In the genomic region with DNA sequence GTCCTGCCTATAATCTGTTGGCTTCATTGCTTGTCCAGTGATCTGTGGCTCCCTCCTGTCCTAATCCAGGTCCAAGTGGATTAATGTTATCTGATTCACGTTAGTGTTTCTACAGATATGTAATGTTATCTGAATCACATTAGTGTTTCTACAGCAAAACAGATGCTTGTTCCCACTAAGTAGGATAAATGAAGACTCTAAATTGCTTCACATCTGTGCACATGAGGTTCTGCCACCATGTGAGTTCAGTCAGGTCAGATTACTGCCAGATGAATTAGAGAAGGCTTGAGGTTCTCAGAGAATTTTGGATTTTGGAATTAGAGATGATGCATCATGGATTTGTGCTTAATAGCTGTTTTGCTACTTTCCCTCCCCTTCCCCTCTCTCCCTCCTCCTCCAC, we compare ENCODE assay signal across 20 cellular contexts. TPM values are rescaled to one million over a fixed set of nuclear protein-coding genes. Genes with fewer than 3 reads are reported as not detected.
DNase-seq lines count a peak whose midpoint lies in the region; ATAC-seq and TF ChIP-seq lines count a peak whose summit lies in the region.
"Had no signal": no experiment of that assay in that cellular context is flagged by ENCODE, and none has a peak within 500 bp of the region (broad histone marks: within the 10 kb centered on the region; RNA-seq: fewer than 3 reads in every experiment).

No MANE protein-coding gene starts in this region.

- CTCF ChIA-PET in CD8-positive, alpha-beta memory T cell (lab: Charles Lee) = no interaction called here

- H3K23ac ChIP-seq in mesenchymal stem cell (ENCODE audit: low read length in 2 of 2) = no peak overlapping the region

- H3K27ac Mint-ChIP-seq in stimulated activated naive B cell treated with anti-CD40 and anti-IgM and Interleukin-4, amounts not matched to agents 10 μg/mL and 1 μg/mL and 100 μg/mL, for 72 hours = no peak overlapping the region
- peak overlapping the region in 1 of 8 donors; percentile 40 for H3K27ac Mint-ChIP-seq in CD8-positive, alpha-beta memory T cell
- H3K27ac Mint-ChIP-seq: CD4-positive, alpha-beta T cell; IgD-negative memory B cell had no signal

- H3K36me3 ChIP-seq in mesenchymal stem cell (ENCODE audit: control insufficient read depth in 1 of 2, insufficient read depth in 2 of 2, low read depth in 1 of 2, low read length in 2 of 2) = peaks cover 0 to 21% of the 10 kb centered on the region in 2 experiments
- H3K36me3 ChIP-seq in CD8-positive, alpha-beta memory T cell (ENCODE audit: insufficient read depth, low read length) = no peaks in the 10 kb centered on the region
- H3K36me3 ChIP-seq: MG63 had no signal

- peak; percentile 61 for DNase-seq in D341Med (ENCODE audit: low spot score)
- DNase-seq in NCI-H2171 (lab: John Stamatoyannopoulos, UW) = peak; percentile 25
- DNase-seq in mesenchymal stem cell = no peak
- no peak for DNase-seq in HUDEP-2 (lab: John Stamatoyannopoulos, UW; ENCODE audit: unreplicated experiment in 76 of 76)
- no peak for DNase-seq in stimulated activated naive B cell treated with anti-CD40 and anti-IgM and Interleukin-4, amounts not matched to agents 10 μg/mL and 1 μg/mL and 100 μg/mL, for 72 hours
- no peak for DNase-seq in CD8-positive, alpha-beta memory T cell
- DNase-seq in Ammon's horn (ENCODE audit: low spot score) = no peak
- DNase-seq: 8988T; Calu3; CD4-positive, alpha-beta T cell; DMS79 treated with DMSO at 0.1 percent for 48 hours; Karpas-422; MG63; NCI-H1048; NCI-H1436; NCI-H2029 treated with DMSO at 0.1 percent for 48 hours; NCI-H774; SHP77 had no signal

- no peak overlapping the region for H2AFZ ChIP-seq in mesenchymal stem cell (ENCODE audit: low read depth, low read length)

- H4K8ac ChIP-seq in mesenchymal stem cell (ENCODE audit: low read length) = no peak overlapping the region

- no peaks in the 10 kb centered on the region for H3K9me3 ChIP-seq in mesenchymal stem cell (ENCODE audit: control insufficient read depth, low read length)
- no peaks in the 10 kb centered on the region for H3K9me3 ChIP-seq in CD8-positive, alpha-beta memory T cell (ENCODE audit: low read length)

- H2BK120ac ChIP-seq in mesenchymal stem cell (ENCODE audit: low read depth, low read length) = no peak overlapping the region

- no peak overlapping the region for H3K4ac ChIP-seq in mesenchymal stem cell (ENCODE audit: low read depth in 1 of 2, low read length in 2 of 2)

- H3K27ac ChIP-seq in mesenchymal stem cell (ENCODE audit: low read length, poor library complexity, severe bottlenecking) = no peak overlapping the region
- H3K27ac ChIP-seq in CD8-positive, alpha-beta memory T cell (ENCODE audit: low read depth, low read length) = no peak overlapping the region

- H4K91ac ChIP-seq in mesenchymal stem cell (ENCODE audit: low read length) = no peak overlapping the region

- POLR2A ChIA-PET in CD8-positive, alpha-beta memory T cell (lab: Charles Lee) = no interaction called here

- no peak overlapping the region for H3K4me2 ChIP-seq in mesenchymal stem cell (ENCODE audit: low read length, poor library complexity, severe bottlenecking)

- no CpG with 5 or more reads among the region's 1 CpG for WGBS in mesenchymal stem cell

- H2BK12ac ChIP-seq in mesenchymal stem cell (ENCODE audit: low read length in 2 of 2) = no peak overlapping the region

- H2AK5ac ChIP-seq in mesenchymal stem cell (ENCODE audit: low read length, severe bottlenecking) = peak overlapping the region; percentile 65

- peaks cover 3% of the 10 kb centered on the region for H3K4me1 ChIP-seq in mesenchymal stem cell (ENCODE audit: control insufficient read depth, insufficient read depth, low read depth, low read length)
- no peaks in the 10 kb centered on the region for H3K4me1 ChIP-seq in CD8-positive, alpha-beta memory T cell (ENCODE audit: insufficient read depth, low read length)

- no peak overlapping the region for H3K14ac ChIP-seq in mesenchymal stem cell (ENCODE audit: low read length in 2 of 2)

- H3K9ac ChIP-seq in mesenchymal stem cell (ENCODE audit: low read length) = no peak overlapping the region

- no peak overlapping the region for H2BK15ac ChIP-seq in mesenchymal stem cell (ENCODE audit: low read depth, poor library complexity, severe bottlenecking)

- peaks cover 39% of the 10 kb centered on the region for H3K79me1 ChIP-seq in mesenchymal stem cell (replicated peaks; ENCODE audit: low read length, poor library complexity, severe bottlenecking)

- no peaks in the 10 kb centered on the region for H3K27me3 ChIP-seq in mesenchymal stem cell (ENCODE audit: control insufficient read depth in 1 of 2, insufficient read depth in 1 of 2, low read length in 2 of 2)
- H3K27me3 ChIP-seq in CD8-positive, alpha-beta memory T cell (ENCODE audit: insufficient read depth, low read length, poor library complexity, severe bottlenecking) = no peaks in the 10 kb centered on the region
- H3K27me3 ChIP-seq: MG63 had no signal

- no peak overlapping the region for H3K18ac ChIP-seq in mesenchymal stem cell (ENCODE audit: low read depth in 1 of 2, low read length in 2 of 2)

- no peak overlapping the region for H2BK5ac ChIP-seq in mesenchymal stem cell (ENCODE audit: low read depth, low read length, poor library complexity, severe bottlenecking)

- peaks cover 5 to 6% of the 10 kb centered on the region in 2 donors for H3K4me1 Mint-ChIP-seq in stimulated activated naive B cell treated with anti-CD40 and anti-IgM and Interleukin-4, amounts not matched to agents 10 μg/mL and 1 μg/mL and 100 μg/mL, for 72 hours
- H3K4me1 Mint-ChIP-seq in CD8-positive, alpha-beta memory T cell = peaks cover 2 to 14% (median 13%) of the 10 kb centered on the region in 3 donors

- H3K27me3 Mint-ChIP-seq in stimulated activated naive B cell treated with anti-CD40 and anti-IgM and Interleukin-4, amounts not matched to agents 10 μg/mL and 1 μg/mL and 100 μg/mL, for 72 hours = no peaks in the 10 kb centered on the region
- H3K27me3 Mint-ChIP-seq in CD8-positive, alpha-beta memory T cell = peaks cover 0 to 2% of the 10 kb centered on the region in 2 donors
- H3K27me3 Mint-ChIP-seq: CD4-positive, alpha-beta T cell; IgD-negative memory B cell had no signal

- no peak overlapping the region for H3K4me3 ChIP-seq in mesenchymal stem cell (ENCODE audit: insufficient read depth in 1 of 2, low read depth in 1 of 2, low read length in 2 of 2)
- H3K4me3 ChIP-seq in CD8-positive, alpha-beta memory T cell (ENCODE audit: low read length) = no peak overlapping the region
- H3K4me3 ChIP-seq: MG63 had no signal

- peaks cover 0 to 2% of the 10 kb centered on the region in 2 donors for H3K36me3 Mint-ChIP-seq in stimulated activated naive B cell treated with anti-CD40 and anti-IgM and Interleukin-4, amounts not matched to agents 10 μg/mL and 1 μg/mL and 100 μg/mL, for 72 hours
- peaks cover 2 to 6% (median 3%) of the 10 kb centered on the region in 3 donors for H3K36me3 Mint-ChIP-seq in CD8-positive, alpha-beta memory T cell

- no peaks in the 10 kb centered on the region for H3K9me3 Mint-ChIP-seq in stimulated activated naive B cell treated with anti-CD40 and anti-IgM and Interleukin-4, amounts not matched to agents 10 μg/mL and 1 μg/mL and 100 μg/mL, for 72 hours
- no peaks in the 10 kb centered on the region for H3K9me3 Mint-ChIP-seq in CD8-positive, alpha-beta memory T cell
- H3K9me3 Mint-ChIP-seq: CD4-positive, alpha-beta T cell had no signal

- no peak for ATAC-seq in SK-N-SH treated with all-trans-retinoic acid at 6 μM for 48 hours
- no peak for ATAC-seq in stimulated activated naive B cell treated with anti-CD40 and anti-IgM and Interleukin-4, amounts not matched to agents 10 μg/mL and 1 μg/mL and 100 μg/mL, for 72 hours (replicated peaks)

- no peak overlapping the region for H3K4me3 Mint-ChIP-seq in stimulated activated naive B cell treated with anti-CD40 and anti-IgM and Interleukin-4, amounts not matched to agents 10 μg/mL and 1 μg/mL and 100 μg/mL, for 72 hours
- H3K4me3 Mint-ChIP-seq in CD8-positive, alpha-beta memory T cell = no peak overlapping the region
- H3K4me3 Mint-ChIP-seq: CD4-positive, alpha-beta T cell; IgD-negative memory B cell had no signal

TF ChIP-seq in SK-N-SH treated with all-trans-retinoic acid at 6 μM for 48 hours, 23 proteins besides CTCF, POLR2A, EP300 and RAD21:
- TF ChIP-seq ZNF565 (CRISPR knock-in tag; conservative IDR thresholded peaks at IDR 0.05; ENCODE audit: low read depth) = 0 out of 2 replicates have a peak, but pooled peaks have one; percentile 10
- TF ChIP-seq OSR1 (CRISPR knock-in tag; IDR thresholded peaks at IDR 0.05) = no peak
- TF ChIP-seq, protein P1, sequence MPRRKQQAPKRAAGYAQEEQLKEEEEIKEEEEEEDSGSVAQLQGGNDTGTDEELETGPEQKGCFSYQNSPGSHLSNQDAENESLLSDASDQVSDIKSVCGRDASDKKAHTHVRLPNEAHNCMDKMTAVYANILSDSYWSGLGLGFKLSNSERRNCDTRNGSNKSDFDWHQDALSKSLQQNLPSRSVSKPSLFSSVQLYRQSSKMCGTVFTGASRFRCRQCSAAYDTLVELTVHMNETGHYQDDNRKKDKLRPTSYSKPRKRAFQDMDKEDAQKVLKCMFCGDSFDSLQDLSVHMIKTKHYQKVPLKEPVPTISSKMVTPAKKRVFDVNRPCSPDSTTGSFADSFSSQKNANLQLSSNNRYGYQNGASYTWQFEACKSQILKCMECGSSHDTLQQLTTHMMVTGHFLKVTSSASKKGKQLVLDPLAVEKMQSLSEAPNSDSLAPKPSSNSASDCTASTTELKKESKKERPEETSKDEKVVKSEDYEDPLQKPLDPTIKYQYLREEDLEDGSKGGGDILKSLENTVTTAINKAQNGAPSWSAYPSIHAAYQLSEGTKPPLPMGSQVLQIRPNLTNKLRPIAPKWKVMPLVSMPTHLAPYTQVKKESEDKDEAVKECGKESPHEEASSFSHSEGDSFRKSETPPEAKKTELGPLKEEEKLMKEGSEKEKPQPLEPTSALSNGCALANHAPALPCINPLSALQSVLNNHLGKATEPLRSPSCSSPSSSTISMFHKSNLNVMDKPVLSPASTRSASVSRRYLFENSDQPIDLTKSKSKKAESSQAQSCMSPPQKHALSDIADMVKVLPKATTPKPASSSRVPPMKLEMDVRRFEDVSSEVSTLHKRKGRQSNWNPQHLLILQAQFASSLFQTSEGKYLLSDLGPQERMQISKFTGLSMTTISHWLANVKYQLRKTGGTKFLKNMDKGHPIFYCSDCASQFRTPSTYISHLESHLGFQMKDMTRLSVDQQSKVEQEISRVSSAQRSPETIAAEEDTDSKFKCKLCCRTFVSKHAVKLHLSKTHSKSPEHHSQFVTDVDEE (CRISPR knock-in tag; IDR thresholded peaks at IDR 0.05) = peak; percentile 92
- 0 out of 2 replicates have a peak, but pooled peaks have one; percentile 57 for TF ChIP-seq ZNF70 (CRISPR knock-in tag; IDR thresholded peaks at IDR 0.05)
- TF ChIP-seq TCF4 (CRISPR knock-in tag; IDR thresholded peaks at IDR 0.05; ENCODE audit: borderline replicate concordance) = peak; percentile 98
- TF ChIP-seq ZNF8 (CRISPR knock-in tag; IDR thresholded peaks at IDR 0.05) = 0 out of 2 replicates have a peak, but pooled peaks have one; percentile 30

RNA-seq across cellular contexts. Expression of gene DISC1, which starts 13.2 kb away (rescaled TPM):
- polyA plus RNA-seq in mesenchymal stem cell (2013, experiment 1 of 2) = 5.1 TPM
- polyA plus RNA-seq in mesenchymal stem cell (2013, experiment 2 of 2) = 4.9 TPM
- total RNA-seq in CD8-positive, alpha-beta memory T cell = 1 to 10 TPM in 1 of 2 experiments, under 1 TPM in 1; 0.60 to 1.0 TPM
- 2.4 TPM for polyA plus RNA-seq in CD8-positive, alpha-beta memory T cell

Comparison
In these comparisons a context has a peak if more than half of its experiments do, and no peak if none do; other contexts are left out.
1. DNase-seq: peak in D341Med (single experiment) and NCI-H2171 (single experiment); none in mesenchymal stem cell (single experiment), HUDEP-2 (0 of 76), stimulated activated naive B cell treated with anti-CD40 and anti-IgM and Interleukin-4, amounts not matched to agents 10 μg/mL and 1 μg/mL and 100 μg/mL, for 72 hours (single experiment), CD8-positive, alpha-beta memory T cell (0 of 5) and Ammon's horn (single experiment).